ENCODE assay signal across 8 cellular contexts in genomic region chr12:14417717-14418116, GRCh38. TPM values are rescaled to one million over a fixed set of nuclear protein-coding genes. Genes with fewer than 3 reads are reported as not detected.
A peak's percentile ranks its signal among the peaks of the same experiment; 100 is the strongest.
DNase-seq lines count a peak whose midpoint lies in the region; TF ChIP-seq lines count a peak whose summit lies in the region.

No MANE protein-coding gene starts in this region.

- TF ChIP-seq CTCF in OCI-LY3 (IDR thresholded peaks at IDR 0.05; ENCODE audit: low read depth, low read length): no peak
- TF ChIP-seq CTCF in neural progenitor cell (IDR thresholded peaks at IDR 0.05): no peak
- TF ChIP-seq CTCF in suprapubic skin (IDR thresholded peaks at IDR 0.05): no peak

- no peak for TF ChIP-seq EP300 in suprapubic skin (IDR thresholded peaks at IDR 0.05)

- H3K4me1 Mint-ChIP-seq in neural progenitor cell: peaks cover 6% of the 10 kb centered on the region

- H4K20me1 ChIP-seq in OCI-LY3 (ENCODE audit: insufficient read depth, low read length) (peaks cover 19% of the 10 kb centered on the region), neural progenitor cell (ENCODE audit: low read depth) (peaks cover 8% of the 10 kb centered on the region)

- H3K4me3 ChIP-seq in OCI-LY3 (ENCODE audit: low read length) (peak overlapping the region; percentile 62), neural progenitor cell (peak overlapping the region; percentile 35), suprapubic skin (no peak overlapping the region)

- H3K9me3 Mint-ChIP-seq in neural progenitor cell: peaks cover 46% of the 10 kb centered on the region

- peaks cover 32% of the 10 kb centered on the region for H3F3A ChIP-seq in neural progenitor cell (ENCODE audit: low read depth)

- H3K9me3 ChIP-seq in OCI-LY3 (ENCODE audit: insufficient read depth, low read length) (peaks cover 8% of the 10 kb centered on the region; the same call in 1 of the 2 replicates), neural progenitor cell (ENCODE audit: low read depth) (peaks cover 5% of the 10 kb centered on the region), suprapubic skin (peaks cover 7% of the 10 kb centered on the region)

- H3K9ac ChIP-seq in OCI-LY3 (ENCODE audit: low read length) (peak overlapping the region; percentile 58), neural progenitor cell (no peak overlapping the region)

- TF ChIP-seq POLR2A in suprapubic skin (IDR thresholded peaks at IDR 0.05): no peak

- peak overlapping the region; percentile 78 for H3K4me3 Mint-ChIP-seq in neural progenitor cell

- peaks cover 27% of the 10 kb centered on the region for H3K36me3 ChIP-seq in OCI-LY3 (replicated peaks; ENCODE audit: low read depth, low read length)
- H3K36me3 ChIP-seq in neural progenitor cell: peaks cover 6% of the 10 kb centered on the region
- H3K36me3 ChIP-seq in suprapubic skin: peaks cover 6% of the 10 kb centered on the region

- peaks cover 47% of the 10 kb centered on the region for H3K36me3 Mint-ChIP-seq in neural progenitor cell

- H3K4me1 ChIP-seq in OCI-LY3 (ENCODE audit: low read length) (peaks cover 27% of the 10 kb centered on the region), neural progenitor cell (peaks cover 70% of the 10 kb centered on the region), suprapubic skin (peaks cover 30% of the 10 kb centered on the region)

- H3K79me2 ChIP-seq in OCI-LY3 (ENCODE audit: low read length) (peaks cover 89% of the 10 kb centered on the region), neural progenitor cell (ENCODE audit: low read depth) (peaks cover 100% of the 10 kb centered on the region)

- DNase-seq in GM04504 (ENCODE audit: low read depth) (peak; percentile 68), foreskin melanocyte (peak; percentile 94), neural progenitor cell (ENCODE audit: low spot score) (peak; percentile 88), suprapubic skin (ENCODE audit: low spot score in 2 of 2) (no peak), NCI-H345 (lab: John Stamatoyannopoulos, UW) (no peak), GOT3 (lab: John Stamatoyannopoulos, UW) (no peak)
- peak; percentile 83 for DNase-seq in activated effector memory CD4-positive, alpha-beta T cell treated with anti-CD3 and anti-CD28 coated beads, Interleukin-2, amount 50 U/mL, for 16 hours

- H2AFZ ChIP-seq in OCI-LY3 (ENCODE audit: low read depth, low read length): no peak overlapping the region
- no peak overlapping the region for H2AFZ ChIP-seq in neural progenitor cell (replicated peaks)

- H3K27ac ChIP-seq in OCI-LY3 (ENCODE audit: low read length) (peak overlapping the region; percentile 52), neural progenitor cell (peak overlapping the region; percentile 84), suprapubic skin (peak overlapping the region; percentile 2)

- H3K4me2 ChIP-seq in OCI-LY3 (ENCODE audit: low read length): peak overlapping the region; percentile 87
- peak overlapping the region; percentile 78 for H3K4me2 ChIP-seq in neural progenitor cell

- H3K27ac Mint-ChIP-seq in neural progenitor cell: peak overlapping the region; percentile 93

- no peaks in the 10 kb centered on the region for H3K27me3 Mint-ChIP-seq in neural progenitor cell (ENCODE audit: insufficient read depth, low read depth)

- no peaks in the 10 kb centered on the region for H3K27me3 ChIP-seq in OCI-LY3 (ENCODE audit: low read depth, low read length)
- no peaks in the 10 kb centered on the region for H3K27me3 ChIP-seq in neural progenitor cell
- H3K27me3 ChIP-seq in suprapubic skin: no peaks in the 10 kb centered on the region

- 68% methylated on average over 3 of the region's 3 CpGs for WGBS in suprapubic skin

RNA-seq across cellular contexts. Expression of gene ATF7IP, which starts 52.2 kb away (rescaled TPM):
- total RNA-seq in neural progenitor cell (ENCODE audit: low replicate concordance): 130 and 187 TPM in 2 replicates
- 10 to 100 TPM; 41.0 to 79.6 (median 59.2) TPM for total RNA-seq in suprapubic skin

Comparison
In these comparisons a context has a peak if more than half of its experiments do, and no peak if none do; other contexts are left out.
1. DNase-seq: peak in GM04504 (single experiment), activated effector memory CD4-positive, alpha-beta T cell treated with anti-CD3 and anti-CD28 coated beads, Interleukin-2, amount 50 U/mL, for 16 hours (single experiment), foreskin melanocyte (single experiment) and neural progenitor cell (single experiment); none in suprapubic skin (0 of 2), NCI-H345 (single experiment) and GOT3 (single experiment).
2. H3K27ac ChIP-seq: peak in every context shown above with its lines; median percentile 84 in neural progenitor cell; 52 in OCI-LY3; 2 in suprapubic skin.